ENCODE assay signal across 29 cellular contexts in the genomic region with DNA sequence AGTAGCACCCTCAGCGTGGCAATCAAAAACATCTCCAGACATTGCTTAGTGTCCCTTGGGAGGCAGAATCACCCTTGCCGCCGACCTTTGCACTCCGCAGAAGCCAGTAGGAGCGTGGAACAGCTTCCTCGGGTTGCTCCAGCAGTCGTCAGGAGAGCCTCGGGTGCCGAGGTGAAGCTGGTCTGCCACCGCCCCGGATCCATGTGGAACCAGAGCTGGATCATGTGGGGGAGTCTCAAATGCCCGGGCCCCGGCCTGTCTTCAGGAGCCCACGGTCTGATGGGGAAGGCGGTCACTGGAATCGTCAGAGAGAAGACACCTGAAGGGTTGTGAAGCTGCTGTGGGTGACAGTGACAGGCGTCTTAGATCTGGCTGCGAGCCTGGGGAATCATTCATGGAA.
"Had no signal": no experiment of that assay in that cellular context is flagged by ENCODE, and none has a peak within 500 bp of the region (broad histone marks: within the 10 kb centered on the region; RNA-seq: fewer than 3 reads in every experiment).

No MANE protein-coding gene starts in this region.

- ATAC-seq: activated CD4-positive, CD25-positive, alpha-beta regulatory T cell treated with anti-CD3 and anti-CD28 coated beads, Interleukin-2, amount 50 U/mL, for 24 hours; activated naive CD8-positive, alpha-beta T cell treated with anti-CD3 and anti-CD28 coated beads, Interleukin-2, amount 50 U/mL, for 24 hours; effector memory CD8-positive, alpha-beta T cell; gastroesophageal sphincter; left cardiac atrium; naive thymus-derived CD4-positive, alpha-beta T cell; stimulated activated effector memory CD8-positive, alpha-beta T cell treated with anti-CD3 and anti-CD28 coated beads, Interleukin-12 subunit alpha, Interleukin-12 subunit beta, amount 100 ng/mL, for 72 hours; stimulated activated naive CD8-positive, alpha-beta T cell treated with anti-CD3 and anti-CD28 coated beads, Interleukin-15, amount 100 ng/mL, for 72 hours; T-cell had no signal

- H3K9me3 ChIP-seq: colonic mucosa, gastroesophageal sphincter, sigmoid colon, upper lobe of left lung, vagina had no signal

- H3K27ac Mint-ChIP-seq: activated CD4-positive, alpha-beta memory T cell treated with anti-CD3 and anti-CD28 coated beads, Interleukin-2, amount 10 ng/mL, durations not matched to agents 7 days and 5 days; activated CD4-positive, alpha-beta T cell treated with anti-CD3 and anti-CD28 coated beads, Interleukin-2, amount 10 ng/mL, durations not matched to agents 24 days and 14 days; activated naive CD4-positive, alpha-beta T cell treated with anti-CD3 and anti-CD28 coated beads, Interleukin-2, amount 50 U/mL, for 24 hours; activated naive CD8-positive, alpha-beta T cell treated with anti-CD3 and anti-CD28 coated beads, Interleukin-2, amount 50 U/mL, for 24 hours; activated T-helper 2 cell treated with anti-CD3 and anti-CD28 coated beads, Interferon-gamma antibody, Interleukin-2, Interleukin-4, amounts not matched to agents 10 μg/mL and 5 μg/mL and 100 μg/mL, durations not matched to agents 14 hours and 24 hours and 36 hours; effector memory CD8-positive, alpha-beta T cell; memory B cell; stimulated activated effector memory CD8-positive, alpha-beta T cell treated with anti-CD3 and anti-CD28 coated beads, Interleukin-12 subunit alpha, Interleukin-12 subunit beta, amount 100 ng/mL, for 72 hours; stimulated activated naive CD8-positive, alpha-beta T cell treated with anti-CD3 and anti-CD28 coated beads, Interleukin-15, amount 100 ng/mL, for 72 hours; T-cell; T-helper 2 cell treated with Interferon-gamma antibody and Interleukin-4, amounts not matched to agents 5 μg/mL and 100 μg/mL, for 36 hours had no signal

- H3K9me3 Mint-ChIP-seq: activated CD4-positive, alpha-beta memory T cell treated with anti-CD3 and anti-CD28 coated beads, Interleukin-2, amount 10 ng/mL, durations not matched to agents 7 days and 5 days; activated CD4-positive, alpha-beta T cell treated with anti-CD3 and anti-CD28 coated beads, Interleukin-2, amount 10 ng/mL, durations not matched to agents 24 days and 14 days; activated naive CD4-positive, alpha-beta T cell treated with anti-CD3 and anti-CD28 coated beads, Interleukin-2, amount 50 U/mL, for 24 hours; activated naive CD8-positive, alpha-beta T cell treated with anti-CD3 and anti-CD28 coated beads, Interleukin-2, amount 50 U/mL, for 24 hours; activated T-helper 2 cell treated with anti-CD3 and anti-CD28 coated beads, Interferon-gamma antibody, Interleukin-2, Interleukin-4, amounts not matched to agents 10 μg/mL and 5 μg/mL and 100 μg/mL, durations not matched to agents 14 hours and 24 hours and 36 hours; effector memory CD8-positive, alpha-beta T cell; memory B cell; naive thymus-derived CD4-positive, alpha-beta T cell; neural crest cell; stimulated activated effector memory CD8-positive, alpha-beta T cell treated with anti-CD3 and anti-CD28 coated beads, Interleukin-12 subunit alpha, Interleukin-12 subunit beta, amount 100 ng/mL, for 72 hours; stimulated activated naive CD8-positive, alpha-beta T cell treated with anti-CD3 and anti-CD28 coated beads, Interleukin-15, amount 100 ng/mL, for 72 hours; T-cell; T-helper 2 cell treated with Interferon-gamma antibody and Interleukin-4, amounts not matched to agents 5 μg/mL and 100 μg/mL, for 36 hours had no signal

- H3K36me3 ChIP-seq: colonic mucosa had no signal

- H3K4me3 Mint-ChIP-seq: activated CD4-positive, alpha-beta memory T cell treated with anti-CD3 and anti-CD28 coated beads, Interleukin-2, amount 10 ng/mL, durations not matched to agents 7 days and 5 days; activated CD4-positive, alpha-beta T cell treated with anti-CD3 and anti-CD28 coated beads, Interleukin-2, amount 10 ng/mL, durations not matched to agents 24 days and 14 days; activated naive CD4-positive, alpha-beta T cell treated with anti-CD3 and anti-CD28 coated beads, Interleukin-2, amount 50 U/mL, for 24 hours; activated naive CD8-positive, alpha-beta T cell treated with anti-CD3 and anti-CD28 coated beads, Interleukin-2, amount 50 U/mL, for 24 hours; effector memory CD8-positive, alpha-beta T cell; memory B cell; naive thymus-derived CD4-positive, alpha-beta T cell; neural crest cell; stimulated activated effector memory CD8-positive, alpha-beta T cell treated with anti-CD3 and anti-CD28 coated beads, Interleukin-12 subunit alpha, Interleukin-12 subunit beta, amount 100 ng/mL, for 72 hours; stimulated activated naive CD8-positive, alpha-beta T cell treated with anti-CD3 and anti-CD28 coated beads, Interleukin-15, amount 100 ng/mL, for 72 hours; T-cell; T-helper 2 cell treated with Interferon-gamma antibody and Interleukin-4, amounts not matched to agents 5 μg/mL and 100 μg/mL, for 36 hours had no signal

- H3K4me3 ChIP-seq: cardiac muscle cell, colonic mucosa, gastroesophageal sphincter, sigmoid colon, upper lobe of left lung, vagina had no signal

- H3K27me3 ChIP-seq: cardiac muscle cell, colonic mucosa, gastroesophageal sphincter, sigmoid colon, upper lobe of left lung, vagina had no signal

- DNase-seq: activated CD4-positive, alpha-beta memory T cell treated with anti-CD3 and anti-CD28 coated beads, Interleukin-2, amount 10 ng/mL, durations not matched to agents 7 days and 5 days; activated CD4-positive, alpha-beta T cell treated with anti-CD3 and anti-CD28 coated beads, Interleukin-2, amount 10 ng/mL, durations not matched to agents 24 days and 14 days; activated CD8-positive, alpha-beta memory T cell treated with anti-CD3 and anti-CD28 coated beads, Interleukin-2, amount 50 U/mL, for 48 hours; activated naive CD8-positive, alpha-beta T cell treated with anti-CD3 and anti-CD28 coated beads, Interleukin-2, amount 50 U/mL, for 24 hours; activated T-cell treated with anti-CD3 and anti-CD28 coated beads, Interleukin-2, amount 50 U/mL, for 48 hours; cerebellar nuclear complex; colonic mucosa; effector memory CD8-positive, alpha-beta T cell; hippocampal formation; left cardiac atrium; midbrain; naive thymus-derived CD4-positive, alpha-beta T cell; retina; sigmoid colon; stimulated activated CD4-positive, alpha-beta T cell treated with anti-CD3 and anti-CD28 coated beads, Interleukin-4, amount 100 ng/mL, for 24 hours; stimulated activated naive CD8-positive, alpha-beta T cell treated with anti-CD3 and anti-CD28 coated beads, Interleukin-15, amount 100 ng/mL, for 72 hours; substantia nigra; T-cell had no signal

- H3K27me3 Mint-ChIP-seq: activated CD4-positive, alpha-beta memory T cell treated with anti-CD3 and anti-CD28 coated beads, Interleukin-2, amount 10 ng/mL, durations not matched to agents 7 days and 5 days; activated CD4-positive, alpha-beta T cell treated with anti-CD3 and anti-CD28 coated beads, Interleukin-2, amount 10 ng/mL, durations not matched to agents 24 days and 14 days; activated naive CD4-positive, alpha-beta T cell treated with anti-CD3 and anti-CD28 coated beads, Interleukin-2, amount 50 U/mL, for 24 hours; activated naive CD8-positive, alpha-beta T cell treated with anti-CD3 and anti-CD28 coated beads, Interleukin-2, amount 50 U/mL, for 24 hours; effector memory CD8-positive, alpha-beta T cell; memory B cell; naive thymus-derived CD4-positive, alpha-beta T cell; stimulated activated naive CD8-positive, alpha-beta T cell treated with anti-CD3 and anti-CD28 coated beads, Interleukin-15, amount 100 ng/mL, for 72 hours; T-cell had no signal

- H3K4me1 Mint-ChIP-seq: activated CD4-positive, alpha-beta memory T cell treated with anti-CD3 and anti-CD28 coated beads, Interleukin-2, amount 10 ng/mL, durations not matched to agents 7 days and 5 days; activated CD4-positive, alpha-beta T cell treated with anti-CD3 and anti-CD28 coated beads, Interleukin-2, amount 10 ng/mL, durations not matched to agents 24 days and 14 days; activated naive CD4-positive, alpha-beta T cell treated with anti-CD3 and anti-CD28 coated beads, Interleukin-2, amount 50 U/mL, for 24 hours; activated naive CD8-positive, alpha-beta T cell treated with anti-CD3 and anti-CD28 coated beads, Interleukin-2, amount 50 U/mL, for 24 hours; memory B cell; naive thymus-derived CD4-positive, alpha-beta T cell; stimulated activated effector memory CD8-positive, alpha-beta T cell treated with anti-CD3 and anti-CD28 coated beads, Interleukin-12 subunit alpha, Interleukin-12 subunit beta, amount 100 ng/mL, for 72 hours; stimulated activated naive CD8-positive, alpha-beta T cell treated with anti-CD3 and anti-CD28 coated beads, Interleukin-15, amount 100 ng/mL, for 72 hours; T-cell had no signal

- H3K27ac ChIP-seq: cardiac muscle cell, colonic mucosa, gastroesophageal sphincter, sigmoid colon, vagina had no signal

- H3K4me1 ChIP-seq: colonic mucosa, gastroesophageal sphincter, sigmoid colon, vagina had no signal
